ENCODE assay signal across 1 cellular context in genomic region chr5:177390363-177391300, GRCh38.
TF ChIP-seq lines count a peak whose summit lies in the region.

No MANE protein-coding gene starts in this region.

TF ChIP-seq in GM23338, 12 proteins besides CTCF, POLR2A, EP300 and RAD21 (continued from another document):
- TF ChIP-seq ZNF462 (CRISPR knock-in tag; IDR thresholded peaks at IDR 0.05) (no peak), JUNB (IDR thresholded peaks at IDR 0.05; ENCODE audit: unreplicated experiment) (no peak), ZNF114 (CRISPR knock-in tag; IDR thresholded peaks at IDR 0.05) (no peak)
- TF ChIP-seq, protein P1, sequence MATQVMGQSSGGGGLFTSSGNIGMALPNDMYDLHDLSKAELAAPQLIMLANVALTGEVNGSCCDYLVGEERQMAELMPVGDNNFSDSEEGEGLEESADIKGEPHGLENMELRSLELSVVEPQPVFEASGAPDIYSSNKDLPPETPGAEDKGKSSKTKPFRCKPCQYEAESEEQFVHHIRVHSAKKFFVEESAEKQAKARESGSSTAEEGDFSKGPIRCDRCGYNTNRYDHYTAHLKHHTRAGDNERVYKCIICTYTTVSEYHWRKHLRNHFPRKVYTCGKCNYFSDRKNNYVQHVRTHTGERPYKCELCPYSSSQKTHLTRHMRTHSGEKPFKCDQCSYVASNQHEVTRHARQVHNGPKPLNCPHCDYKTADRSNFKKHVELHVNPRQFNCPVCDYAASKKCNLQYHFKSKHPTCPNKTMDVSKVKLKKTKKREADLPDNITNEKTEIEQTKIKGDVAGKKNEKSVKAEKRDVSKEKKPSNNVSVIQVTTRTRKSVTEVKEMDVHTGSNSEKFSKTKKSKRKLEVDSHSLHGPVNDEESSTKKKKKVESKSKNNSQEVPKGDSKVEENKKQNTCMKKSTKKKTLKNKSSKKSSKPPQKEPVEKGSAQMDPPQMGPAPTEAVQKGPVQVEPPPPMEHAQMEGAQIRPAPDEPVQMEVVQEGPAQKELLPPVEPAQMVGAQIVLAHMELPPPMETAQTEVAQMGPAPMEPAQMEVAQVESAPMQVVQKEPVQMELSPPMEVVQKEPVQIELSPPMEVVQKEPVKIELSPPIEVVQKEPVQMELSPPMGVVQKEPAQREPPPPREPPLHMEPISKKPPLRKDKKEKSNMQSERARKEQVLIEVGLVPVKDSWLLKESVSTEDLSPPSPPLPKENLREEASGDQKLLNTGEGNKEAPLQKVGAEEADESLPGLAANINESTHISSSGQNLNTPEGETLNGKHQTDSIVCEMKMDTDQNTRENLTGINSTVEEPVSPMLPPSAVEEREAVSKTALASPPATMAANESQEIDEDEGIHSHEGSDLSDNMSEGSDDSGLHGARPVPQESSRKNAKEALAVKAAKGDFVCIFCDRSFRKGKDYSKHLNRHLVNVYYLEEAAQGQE (IDR thresholded peaks at IDR 0.05; ENCODE audit: unreplicated experiment) = no peak
TF ChIP-seq in GM23338: peak in this region for 0.
